1 cellular context compared by ENCODE assay signal in the genomic region with DNA sequence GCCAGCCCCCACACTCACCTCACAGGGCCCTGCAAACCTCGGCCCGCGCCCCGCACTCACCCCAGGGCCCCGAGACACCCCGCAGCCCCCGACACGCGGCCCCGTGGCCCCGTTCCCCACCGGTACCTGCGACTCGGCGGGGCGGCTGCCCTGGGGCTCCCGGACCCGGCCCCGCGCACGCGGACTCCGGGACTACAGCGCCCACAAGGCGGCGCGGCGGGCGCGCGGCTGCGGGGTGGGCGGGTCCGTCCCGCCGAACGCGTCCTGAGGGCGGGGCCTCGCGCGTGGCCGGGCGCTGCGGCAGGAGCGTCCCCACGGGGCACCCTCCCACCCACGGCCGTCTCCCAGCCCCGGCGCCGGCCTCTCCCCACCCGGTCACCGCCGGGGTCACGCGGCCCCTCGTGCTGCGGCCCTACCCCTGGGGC.
TF ChIP-seq lines count a peak whose summit lies in the region.

A gene (minus strand): TSS at position 199 of the 425 bp plus-strand sequence. CDS start 4,481 bp downstream, outside the sequence.

TF ChIP-seq in GM12878, 131 proteins besides CTCF, POLR2A, EP300 and RAD21 (continued from another document):
- TF ChIP-seq, protein P1, sequence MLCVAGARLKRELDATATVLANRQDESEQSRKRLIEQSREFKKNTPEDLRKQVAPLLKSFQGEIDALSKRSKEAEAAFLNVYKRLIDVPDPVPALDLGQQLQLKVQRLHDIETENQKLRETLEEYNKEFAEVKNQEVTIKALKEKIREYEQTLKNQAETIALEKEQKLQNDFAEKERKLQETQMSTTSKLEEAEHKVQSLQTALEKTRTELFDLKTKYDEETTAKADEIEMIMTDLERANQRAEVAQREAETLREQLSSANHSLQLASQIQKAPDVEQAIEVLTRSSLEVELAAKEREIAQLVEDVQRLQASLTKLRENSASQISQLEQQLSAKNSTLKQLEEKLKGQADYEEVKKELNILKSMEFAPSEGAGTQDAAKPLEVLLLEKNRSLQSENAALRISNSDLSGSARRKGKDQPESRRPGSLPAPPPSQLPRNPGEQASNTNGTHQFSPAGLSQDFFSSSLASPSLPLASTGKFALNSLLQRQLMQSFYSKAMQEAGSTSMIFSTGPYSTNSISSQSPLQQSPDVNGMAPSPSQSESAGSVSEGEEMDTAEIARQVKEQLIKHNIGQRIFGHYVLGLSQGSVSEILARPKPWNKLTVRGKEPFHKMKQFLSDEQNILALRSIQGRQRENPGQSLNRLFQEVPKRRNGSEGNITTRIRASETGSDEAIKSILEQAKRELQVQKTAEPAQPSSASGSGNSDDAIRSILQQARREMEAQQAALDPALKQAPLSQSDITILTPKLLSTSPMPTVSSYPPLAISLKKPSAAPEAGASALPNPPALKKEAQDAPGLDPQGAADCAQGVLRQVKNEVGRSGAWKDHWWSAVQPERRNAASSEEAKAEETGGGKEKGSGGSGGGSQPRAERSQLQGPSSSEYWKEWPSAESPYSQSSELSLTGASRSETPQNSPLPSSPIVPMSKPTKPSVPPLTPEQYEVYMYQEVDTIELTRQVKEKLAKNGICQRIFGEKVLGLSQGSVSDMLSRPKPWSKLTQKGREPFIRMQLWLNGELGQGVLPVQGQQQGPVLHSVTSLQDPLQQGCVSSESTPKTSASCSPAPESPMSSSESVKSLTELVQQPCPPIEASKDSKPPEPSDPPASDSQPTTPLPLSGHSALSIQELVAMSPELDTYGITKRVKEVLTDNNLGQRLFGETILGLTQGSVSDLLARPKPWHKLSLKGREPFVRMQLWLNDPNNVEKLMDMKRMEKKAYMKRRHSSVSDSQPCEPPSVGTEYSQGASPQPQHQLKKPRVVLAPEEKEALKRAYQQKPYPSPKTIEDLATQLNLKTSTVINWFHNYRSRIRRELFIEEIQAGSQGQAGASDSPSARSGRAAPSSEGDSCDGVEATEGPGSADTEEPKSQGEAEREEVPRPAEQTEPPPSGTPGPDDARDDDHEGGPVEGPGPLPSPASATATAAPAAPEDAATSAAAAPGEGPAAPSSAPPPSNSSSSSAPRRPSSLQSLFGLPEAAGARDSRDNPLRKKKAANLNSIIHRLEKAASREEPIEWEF (IDR thresholded peaks at IDR 0.05; ENCODE audit: insufficient replicate concordance, low read depth, low read length) = no peak
- TF ChIP-seq SIX5 (IDR thresholded peaks at IDR 0.05; ENCODE audit: low read depth, low read length, severe bottlenecking) = peak; percentile 54
- TF ChIP-seq KDM1A (IDR thresholded peaks at IDR 0.05; ENCODE audit: borderline replicate concordance) = no peak
- peak; percentile 39 for TF ChIP-seq SP1 (IDR thresholded peaks at IDR 0.05; ENCODE audit: low read depth, low read length)
- TF ChIP-seq, protein P2, sequence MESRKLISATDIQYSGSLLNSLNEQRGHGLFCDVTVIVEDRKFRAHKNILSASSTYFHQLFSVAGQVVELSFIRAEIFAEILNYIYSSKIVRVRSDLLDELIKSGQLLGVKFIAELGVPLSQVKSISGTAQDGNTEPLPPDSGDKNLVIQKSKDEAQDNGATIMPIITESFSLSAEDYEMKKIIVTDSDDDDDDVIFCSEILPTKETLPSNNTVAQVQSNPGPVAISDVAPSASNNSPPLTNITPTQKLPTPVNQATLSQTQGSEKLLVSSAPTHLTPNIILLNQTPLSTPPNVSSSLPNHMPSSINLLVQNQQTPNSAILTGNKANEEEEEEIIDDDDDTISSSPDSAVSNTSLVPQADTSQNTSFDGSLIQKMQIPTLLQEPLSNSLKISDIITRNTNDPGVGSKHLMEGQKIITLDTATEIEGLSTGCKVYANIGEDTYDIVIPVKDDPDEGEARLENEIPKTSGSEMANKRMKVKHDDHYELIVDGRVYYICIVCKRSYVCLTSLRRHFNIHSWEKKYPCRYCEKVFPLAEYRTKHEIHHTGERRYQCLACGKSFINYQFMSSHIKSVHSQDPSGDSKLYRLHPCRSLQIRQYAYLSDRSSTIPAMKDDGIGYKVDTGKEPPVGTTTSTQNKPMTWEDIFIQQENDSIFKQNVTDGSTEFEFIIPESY (IDR thresholded peaks at IDR 0.05) = no peak
- TF ChIP-seq, protein P3, sequence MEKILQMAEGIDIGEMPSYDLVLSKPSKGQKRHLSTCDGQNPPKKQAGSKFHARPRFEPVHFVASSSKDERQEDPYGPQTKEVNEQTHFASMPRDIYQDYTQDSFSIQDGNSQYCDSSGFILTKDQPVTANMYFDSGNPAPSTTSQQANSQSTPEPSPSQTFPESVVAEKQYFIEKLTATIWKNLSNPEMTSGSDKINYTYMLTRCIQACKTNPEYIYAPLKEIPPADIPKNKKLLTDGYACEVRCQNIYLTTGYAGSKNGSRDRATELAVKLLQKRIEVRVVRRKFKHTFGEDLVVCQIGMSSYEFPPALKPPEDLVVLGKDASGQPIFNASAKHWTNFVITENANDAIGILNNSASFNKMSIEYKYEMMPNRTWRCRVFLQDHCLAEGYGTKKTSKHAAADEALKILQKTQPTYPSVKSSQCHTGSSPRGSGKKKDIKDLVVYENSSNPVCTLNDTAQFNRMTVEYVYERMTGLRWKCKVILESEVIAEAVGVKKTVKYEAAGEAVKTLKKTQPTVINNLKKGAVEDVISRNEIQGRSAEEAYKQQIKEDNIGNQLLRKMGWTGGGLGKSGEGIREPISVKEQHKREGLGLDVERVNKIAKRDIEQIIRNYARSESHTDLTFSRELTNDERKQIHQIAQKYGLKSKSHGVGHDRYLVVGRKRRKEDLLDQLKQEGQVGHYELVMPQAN (conservative IDR thresholded peaks at IDR 0.05) = 0 out of 2 replicates have a peak, but pooled peaks have one; percentile 38
- TF ChIP-seq, protein P4, sequence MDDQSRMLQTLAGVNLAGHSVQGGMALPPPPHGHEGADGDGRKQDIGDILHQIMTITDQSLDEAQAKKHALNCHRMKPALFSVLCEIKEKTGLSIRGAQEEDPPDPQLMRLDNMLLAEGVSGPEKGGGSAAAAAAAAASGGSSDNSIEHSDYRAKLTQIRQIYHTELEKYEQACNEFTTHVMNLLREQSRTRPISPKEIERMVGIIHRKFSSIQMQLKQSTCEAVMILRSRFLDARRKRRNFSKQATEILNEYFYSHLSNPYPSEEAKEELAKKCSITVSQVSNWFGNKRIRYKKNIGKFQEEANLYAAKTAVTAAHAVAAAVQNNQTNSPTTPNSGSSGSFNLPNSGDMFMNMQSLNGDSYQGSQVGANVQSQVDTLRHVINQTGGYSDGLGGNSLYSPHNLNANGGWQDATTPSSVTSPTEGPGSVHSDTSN (IDR thresholded peaks at IDR 0.05; ENCODE audit: insufficient replicate concordance, low read depth, low read length) = no peak
